Comparison of ENCODE assay signal across 8 cellular contexts in the genomic region with DNA sequence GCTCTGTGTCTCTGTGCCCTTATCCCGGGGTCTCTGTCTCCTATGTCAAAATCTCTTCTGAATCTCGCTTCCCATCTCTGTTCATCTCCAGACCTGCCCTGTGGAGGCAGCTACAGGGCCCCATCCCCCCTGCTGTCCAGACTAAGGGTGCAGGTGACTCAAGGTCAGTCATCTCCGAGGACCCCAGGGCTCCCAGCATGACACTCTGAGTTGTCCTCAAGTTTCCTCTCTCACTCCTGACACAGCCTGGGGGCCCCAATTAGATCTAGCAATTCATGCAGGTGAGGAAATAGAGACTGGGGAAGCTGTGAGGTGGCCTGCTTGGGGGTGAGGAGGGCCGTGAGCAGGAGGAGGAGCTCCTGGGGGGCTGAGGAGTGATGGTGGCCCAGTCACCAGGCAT. TPM values are rescaled to one million over a fixed set of nuclear protein-coding genes. Genes with fewer than 3 reads are reported as not detected.
"Had no signal": no experiment of that assay in that cellular context is flagged by ENCODE, and none has a peak within 500 bp of the region (broad histone marks: within the 10 kb centered on the region; RNA-seq: fewer than 3 reads in every experiment).

No MANE protein-coding gene starts in this region.

- DNase-seq: KBM-7 had no signal

- H3K4me3 ChIP-seq: GM23338, HAP-1 had no signal

- H3K27ac Mint-ChIP-seq: GM23338, IgD-negative memory B cell had no signal

- H3K36me3 Mint-ChIP-seq: IgD-negative memory B cell had no signal

- H3K4me3 Mint-ChIP-seq: GM23338 had no signal

- H3K9me3 Mint-ChIP-seq: GM23338, IgD-negative memory B cell had no signal

- H3K27ac ChIP-seq: HL-60 had no signal

- H3K36me3 ChIP-seq: HAP-1 had no signal

- H3K9me3 ChIP-seq: HAP-1 had no signal

RNA-seq across cellular contexts. Expression of a gene that starts 2.1 kb away (rescaled TPM):
- total RNA-seq: HT1080 had no signal

RNA-seq across cellular contexts. Expression of a gene that starts 35.0 kb away (rescaled TPM):
- total RNA-seq: HepG2, HT1080 had no signal
- polyA plus RNA-seq: HepG2 had no signal

RNA-seq across cellular contexts. Expression of a gene that starts 50.6 kb away (rescaled TPM):
- total RNA-seq: GM23338, H1, HepG2, HT1080 had no signal
- polyA plus RNA-seq: H1 had no signal
